ENCODE assay signal across 17 cellular contexts in genomic region chr19:37513397-37513796, GRCh38. TPM values are rescaled to one million over a fixed set of nuclear protein-coding genes. Genes with fewer than 3 reads are reported as not detected.
DNase-seq lines count a peak whose midpoint lies in the region; ATAC-seq and TF ChIP-seq lines count a peak whose summit lies in the region.
"Had no signal": no experiment of that assay in that cellular context is flagged by ENCODE, and none has a peak within 500 bp of the region (broad histone marks: within the 10 kb centered on the region; RNA-seq: fewer than 3 reads in every experiment).

No MANE protein-coding gene starts in this region.

- H3K27ac ChIP-seq in MM.1S (ENCODE audit: low read length): no peak overlapping the region
- H3K27ac ChIP-seq: C4-2B, PC-9, SJCRH30 had no signal

- H3K27me3 Mint-ChIP-seq in stimulated activated naive B cell treated with anti-CD40 and anti-IgM and Interleukin-4, amounts not matched to agents 10 μg/mL and 1 μg/mL and 100 μg/mL, for 72 hours: no peaks in the 10 kb centered on the region
- H3K27me3 Mint-ChIP-seq: IgD-negative memory B cell had no signal

- H3K4me3 ChIP-seq in GM06990 (replicated peaks; ENCODE audit: low read depth, low read length): no peak overlapping the region
- H3K4me3 ChIP-seq in MM.1S (ENCODE audit: low read length): no peak overlapping the region
- no peak overlapping the region for H3K4me3 ChIP-seq in fibroblast of pulmonary artery (replicated peaks; ENCODE audit: low read depth, low read length)
- H3K4me3 ChIP-seq: PC-9, SJCRH30 had no signal

- no peak overlapping the region for H3K4me3 Mint-ChIP-seq in stimulated activated naive B cell treated with anti-CD40 and anti-IgM and Interleukin-4, amounts not matched to agents 10 μg/mL and 1 μg/mL and 100 μg/mL, for 72 hours

- TF ChIP-seq CTCF in GM06990 (IDR thresholded peaks at IDR 0.05; ENCODE audit: insufficient read depth, low read length, poor library complexity, severe bottlenecking) (no peak), MM.1S (IDR thresholded peaks at IDR 0.05; ENCODE audit: low read length) (no peak), fibroblast of pulmonary artery (IDR thresholded peaks at IDR 0.05; ENCODE audit: low read length, missing control alignments) (no peak)

- H3K36me3 Mint-ChIP-seq in stimulated activated naive B cell treated with anti-CD40 and anti-IgM and Interleukin-4, amounts not matched to agents 10 μg/mL and 1 μg/mL and 100 μg/mL, for 72 hours: peaks cover 68 to 88% of the 10 kb centered on the region in 2 donors

- H3K36me3 ChIP-seq in GM06990 (ENCODE audit: control insufficient read depth, insufficient read depth, low read length) (no peaks in the 10 kb centered on the region; the same call in none of the 2 replicates), MM.1S (replicated peaks; ENCODE audit: insufficient read depth, low read length) (no peaks in the 10 kb centered on the region)

- no peaks in the 10 kb centered on the region for H3K4me1 ChIP-seq in MM.1S (ENCODE audit: low read length)
- H3K4me1 ChIP-seq: SJCRH30 had no signal

- H3K27me3 ChIP-seq in GM06990 (replicated peaks; ENCODE audit: control insufficient read depth, insufficient read depth, low read length) (no peaks in the 10 kb centered on the region), MM.1S (replicated peaks; ENCODE audit: insufficient read depth, low read length) (no peaks in the 10 kb centered on the region)
- H3K27me3 ChIP-seq: SJCRH30 had no signal

- intact Hi-C loops in Right ventricle myocardium superior (cut with DNase I): no loop called here

- no peak overlapping the region for H3K4me2 ChIP-seq in MM.1S (ENCODE audit: low read depth, low read length)
- H3K4me2 ChIP-seq: PC-9 had no signal

- peaks cover 5 to 21% of the 10 kb centered on the region in 2 donors for H3K9me3 Mint-ChIP-seq in stimulated activated naive B cell treated with anti-CD40 and anti-IgM and Interleukin-4, amounts not matched to agents 10 μg/mL and 1 μg/mL and 100 μg/mL, for 72 hours

- H3K9me3 ChIP-seq in MM.1S (replicated peaks; ENCODE audit: insufficient read depth, low read length): no peaks in the 10 kb centered on the region

- H3K4me1 Mint-ChIP-seq in stimulated activated naive B cell treated with anti-CD40 and anti-IgM and Interleukin-4, amounts not matched to agents 10 μg/mL and 1 μg/mL and 100 μg/mL, for 72 hours: no peaks in the 10 kb centered on the region
- H3K4me1 Mint-ChIP-seq: IgD-negative memory B cell had no signal

- no peaks in the 10 kb centered on the region for H4K20me1 ChIP-seq in MM.1S (ENCODE audit: insufficient read depth, low read length)

- H3K9me2 ChIP-seq in MM.1S (replicated peaks; ENCODE audit: insufficient read depth, low read length): no peaks in the 10 kb centered on the region

- H3K27ac Mint-ChIP-seq in stimulated activated naive B cell treated with anti-CD40 and anti-IgM and Interleukin-4, amounts not matched to agents 10 μg/mL and 1 μg/mL and 100 μg/mL, for 72 hours: no peak overlapping the region
- H3K27ac Mint-ChIP-seq: IgD-negative memory B cell had no signal

- no peaks in the 10 kb centered on the region for H3F3A ChIP-seq in MM.1S (ENCODE audit: insufficient read depth, low read length)

- no peaks in the 10 kb centered on the region for H3K79me2 ChIP-seq in MM.1S (ENCODE audit: low read length)

- no peak overlapping the region for H3K9ac ChIP-seq in MM.1S (ENCODE audit: low read length)

- ATAC-seq in stimulated activated naive B cell treated with anti-CD40 and anti-IgM and Interleukin-4, amounts not matched to agents 10 μg/mL and 1 μg/mL and 100 μg/mL, for 72 hours (replicated peaks): peak; percentile 36 to 51
- ATAC-seq in Right ventricle myocardium superior (ENCODE audit: poor library complexity) (no peak), HG02884 (IDR thresholded peaks at IDR 0.05; ENCODE audit: unreplicated experiment) (no peak)
- ATAC-seq: HCT116 had no signal

- DNase-seq in GM06990 (ENCODE audit: extremely low read depth, insufficient read length) (peak; percentile 20), MM.1S (peak; percentile 10), fibroblast of pulmonary artery (ENCODE audit: low read depth) (peak; percentile 14), Right ventricle myocardium superior (no peak), middle frontal gyrus (ENCODE audit: extremely low spot score, low spot score) (no peak)
- no peak for DNase-seq in stimulated activated naive B cell treated with anti-CD40 and anti-IgM and Interleukin-4, amounts not matched to agents 10 μg/mL and 1 μg/mL and 100 μg/mL, for 72 hours
- DNase-seq: DMS79, NCI-H1417 treated with DMSO at 0.1 percent for 48 hours, NCI-H187 treated with DMSO at 0.1 percent for 48 hours, NCI-H2227 treated with DMSO at 0.1 percent for 48 hours, NCI-H524, PC-9, SJCRH30 had no signal

- no peak overlapping the region for H2AFZ ChIP-seq in MM.1S (ENCODE audit: low read length)
- H2AFZ ChIP-seq: PC-9 had no signal

RNA-seq across cellular contexts. Expression of gene ZNF793, which starts 6.7 kb away (rescaled TPM):
- total RNA-seq in Right ventricle myocardium superior: 5.7 TPM

RNA-seq across cellular contexts. Expression of gene ZNF570, which starts 44.2 kb away (rescaled TPM):
- 6.7 TPM for total RNA-seq in Right ventricle myocardium superior

RNA-seq across cellular contexts. Expression of gene ZNF569, which starts 46.2 kb away (rescaled TPM):
- 5.2 TPM for total RNA-seq in Right ventricle myocardium superior

Comparison
In these comparisons a context has a peak if more than half of its experiments do, and no peak if none do; other contexts are left out.
1. DNase-seq: peak in GM06990 (single experiment), MM.1S (single experiment) and fibroblast of pulmonary artery (single experiment); none in stimulated activated naive B cell treated with anti-CD40 and anti-IgM and Interleukin-4, amounts not matched to agents 10 μg/mL and 1 μg/mL and 100 μg/mL, for 72 hours (single experiment), Right ventricle myocardium superior (single experiment) and middle frontal gyrus (single experiment).
2. ATAC-seq: peak in stimulated activated naive B cell treated with anti-CD40 and anti-IgM and Interleukin-4, amounts not matched to agents 10 μg/mL and 1 μg/mL and 100 μg/mL, for 72 hours (2 of 2); none in Right ventricle myocardium superior (single experiment) and HG02884 (single experiment).